ENCODE assay signal across 1 cellular context in genomic region chr10:22340362-22341189, GRCh38.
TF ChIP-seq lines count a peak whose summit lies in the region.

No MANE protein-coding gene starts in this region.

TF ChIP-seq in HepG2, 621 proteins besides CTCF, POLR2A, EP300 and RAD21 (continued from another document and continues in another):
- TF ChIP-seq FOSL1 (CRISPR knock-in tag; IDR thresholded peaks at IDR 0.05; ENCODE audit: borderline replicate concordance) (no peak), PBX3 (CRISPR knock-in tag; IDR thresholded peaks at IDR 0.05; ENCODE audit: borderline replicate concordance) (0 out of 2 replicates have a peak, but pooled peaks have one; percentile 47), ZIK1 (CRISPR knock-in tag; IDR thresholded peaks at IDR 0.05; ENCODE audit: borderline replicate concordance, low read depth) (no peak), ARID4A (CRISPR knock-in tag; IDR thresholded peaks at IDR 0.05; ENCODE audit: borderline replicate concordance) (peak; percentile 27; the same call in 1 of the 2 replicates), HNRNPH1 (optimal IDR thresholded peaks at IDR 0.05; ENCODE audit: low read depth, low read length) (no peak), PRMT3 (CRISPR knock-in tag; IDR thresholded peaks at IDR 0.05; ENCODE audit: borderline replicate concordance, low read depth) (no peak), ZNF101 (CRISPR knock-in tag; IDR thresholded peaks at IDR 0.05; ENCODE audit: borderline replicate concordance, low read depth) (0 out of 2 replicates have a peak, but pooled peaks have one; percentile 57), FOXK1 (CRISPR knock-in tag; IDR thresholded peaks at IDR 0.05; ENCODE audit: borderline replicate concordance, low read depth) (no peak), CSRNP1 (CRISPR knock-in tag; IDR thresholded peaks at IDR 0.05) (no peak), ZNF160 (CRISPR knock-in tag; IDR thresholded peaks at IDR 0.05) (no peak), RBFOX2 (IDR thresholded peaks at IDR 0.05; ENCODE audit: low read depth, low read length) (peak; percentile 85), ZNF451 (CRISPR knock-in tag; IDR thresholded peaks at IDR 0.05) (no peak), ZMAT3 (CRISPR knock-in tag; conservative IDR thresholded peaks at IDR 0.05) (0 out of 2 replicates have a peak, but pooled peaks have one; percentile 17), KDM1A (CRISPR knock-in tag; IDR thresholded peaks at IDR 0.05) (no peak), GTF2F1 (IDR thresholded peaks at IDR 0.05; ENCODE audit: low read length) (no peak), ZNF138 (CRISPR knock-in tag; IDR thresholded peaks at IDR 0.05; ENCODE audit: low read depth) (0 out of 2 replicates have a peak, but pooled peaks have one; percentile 29), ZNF660 (CRISPR knock-in tag; IDR thresholded peaks at IDR 0.05; ENCODE audit: borderline replicate concordance, low read depth) (no peak), ZNF446 (CRISPR knock-in tag; IDR thresholded peaks at IDR 0.05) (peak; percentile 71; the same call in 1 of the 2 replicates), KAT8 (CRISPR knock-in tag; IDR thresholded peaks at IDR 0.05) (peak; percentile 10; the same call in 1 of the 2 replicates), CERS6 (CRISPR knock-in tag; IDR thresholded peaks at IDR 0.05) (no peak), PHF8 (CRISPR knock-in tag; IDR thresholded peaks at IDR 0.05) (peak; percentile 77), ETV6 (CRISPR knock-in tag; conservative IDR thresholded peaks at IDR 0.05) (peak; percentile 22; the same call in 1 of the 2 replicates), ARNT (IDR thresholded peaks at IDR 0.05) (no peak), GPBP1L1 (CRISPR knock-in tag; IDR thresholded peaks at IDR 0.05) (no peak), LBX2 (CRISPR knock-in tag; IDR thresholded peaks at IDR 0.05; ENCODE audit: borderline replicate concordance) (peak; percentile 20; the same call in 1 of the 2 replicates), ZBTB43 (CRISPR knock-in tag; conservative IDR thresholded peaks at IDR 0.05) (no peak; the same call in 1 of the 2 replicates), ZSCAN12 (CRISPR knock-in tag; IDR thresholded peaks at IDR 0.05) (0 out of 2 replicates have a peak, but pooled peaks have one; percentile 42), HNRNPL (IDR thresholded peaks at IDR 0.05; ENCODE audit: low read depth, low read length) (no peak), TAF1 (CRISPR knock-in tag; IDR thresholded peaks at IDR 0.05) (peak; percentile 32; the same call in 1 of the 2 replicates), ZFP36 (IDR thresholded peaks at IDR 0.05; ENCODE audit: borderline replicate concordance, low read depth, low read length, partially characterized antibody) (no peak), ATF5 (CRISPR knock-in tag; IDR thresholded peaks at IDR 0.05; ENCODE audit: low read depth) (0 out of 2 replicates have a peak, but pooled peaks have one; percentile 38), RXRA (CRISPR knock-in tag; IDR thresholded peaks at IDR 0.05) (no peak), MED1 (CRISPR knock-in tag; IDR thresholded peaks at IDR 0.05) (peak; percentile 53), ZBTB7A (CRISPR knock-in tag; IDR thresholded peaks at IDR 0.05) (no peak; the same call in 1 of the 2 replicates), HIVEP1 (CRISPR knock-in tag; IDR thresholded peaks at IDR 0.05) (no peak; the same call in 1 of the 2 replicates), ETS1 (CRISPR knock-in tag; IDR thresholded peaks at IDR 0.05) (peak; percentile 53; the same call in 1 of the 2 replicates), ZFP36L1 (CRISPR knock-in tag; IDR thresholded peaks at IDR 0.05) (peak; percentile 74; the same call in 1 of the 2 replicates), MED8 (CRISPR knock-in tag; IDR thresholded peaks at IDR 0.05; ENCODE audit: insufficient replicate concordance) (no peak), GABPA (IDR thresholded peaks at IDR 0.05; ENCODE audit: low read depth, low read length) (0 out of 2 replicates have a peak, but pooled peaks have one; percentile 17), GABPA (CRISPR knock-in tag; IDR thresholded peaks at IDR 0.05; ENCODE audit: low read depth) (no peak), ELF1 (CRISPR knock-in tag; IDR thresholded peaks at IDR 0.05) (no peak), ZNF180 (CRISPR knock-in tag; IDR thresholded peaks at IDR 0.05; ENCODE audit: borderline replicate concordance, low read depth) (no peak), USF2 (IDR thresholded peaks at IDR 0.05; ENCODE audit: low read depth, low read length) (no peak), USF2 (CRISPR knock-in tag; IDR thresholded peaks at IDR 0.05; ENCODE audit: borderline replicate concordance) (no peak), ATF1 (CRISPR knock-in tag; IDR thresholded peaks at IDR 0.05) (no peak), THAP7 (CRISPR knock-in tag; IDR thresholded peaks at IDR 0.05) (no peak), YEATS4 (CRISPR knock-in tag; IDR thresholded peaks at IDR 0.05; ENCODE audit: borderline replicate concordance) (peak; percentile 89), HOXA5 (CRISPR knock-in tag; IDR thresholded peaks at IDR 0.05) (no peak), NRL (CRISPR knock-in tag; IDR thresholded peaks at IDR 0.05; ENCODE audit: borderline replicate concordance) (no peak), GABPB1 (CRISPR knock-in tag; IDR thresholded peaks at IDR 0.05) (peak; percentile 66; the same call in 1 of the 2 replicates), GTF3A (CRISPR knock-in tag; conservative IDR thresholded peaks at IDR 0.05) (no peak), HOXA3 (CRISPR knock-in tag; IDR thresholded peaks at IDR 0.05) (0 out of 2 replicates have a peak, but pooled peaks have one; percentile 47), ZBTB8A (CRISPR knock-in tag; IDR thresholded peaks at IDR 0.05; ENCODE audit: borderline replicate concordance, low read depth) (no peak)
